Comparison of ENCODE assay signal across 13 cellular contexts in the genomic region with DNA sequence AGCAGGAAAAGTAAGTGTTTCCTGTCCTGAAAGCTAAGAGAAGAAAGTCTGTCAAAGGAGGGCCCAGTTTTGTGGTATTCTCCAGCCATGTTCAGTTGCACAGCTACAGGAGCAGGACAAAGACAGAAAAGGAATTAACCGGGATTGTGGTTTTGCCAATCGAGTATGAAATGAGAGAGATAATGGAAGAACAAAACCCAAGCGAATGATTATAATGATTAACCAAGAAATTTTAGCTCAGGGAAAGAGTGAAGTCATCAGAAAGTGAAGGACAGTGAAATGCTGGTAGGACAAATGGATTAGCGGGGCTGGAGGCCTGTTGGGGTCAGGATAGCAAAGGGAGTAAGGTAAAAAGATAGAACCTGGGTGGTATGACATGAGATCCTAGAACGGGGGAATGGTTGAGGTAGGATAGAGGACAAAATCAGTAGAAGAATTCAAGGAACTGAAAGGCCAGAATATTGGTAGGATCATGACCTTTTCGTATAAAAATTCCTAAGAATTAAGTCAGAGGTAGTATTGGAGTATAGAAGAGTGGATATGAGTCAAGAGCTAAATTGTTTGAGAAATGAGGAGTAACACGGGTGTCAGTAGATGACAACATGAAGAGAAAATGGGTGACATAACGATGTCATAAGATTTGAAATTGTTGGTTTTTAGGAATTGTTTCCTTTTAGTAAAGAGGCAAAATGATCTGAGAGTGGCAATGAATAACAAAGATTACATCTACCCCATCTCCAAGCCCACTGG. TPM values are rescaled to one million over a fixed set of nuclear protein-coding genes. Genes with fewer than 3 reads are reported as not detected.
DNase-seq lines count a peak whose midpoint lies in the region; ATAC-seq and TF ChIP-seq lines count a peak whose summit lies in the region.
"Had no signal": no experiment of that assay in that cellular context is flagged by ENCODE, and none has a peak within 500 bp of the region (broad histone marks: within the 10 kb centered on the region; RNA-seq: fewer than 3 reads in every experiment).

No MANE protein-coding gene starts in this region.

- no peaks in the 10 kb centered on the region for H3K27me3 Mint-ChIP-seq in activated T-cell treated with anti-CD3 and anti-CD28 coated beads, Interleukin-2, amount 50 U/mL, for 72 hours (ENCODE audit: low read depth)
- H3K27me3 Mint-ChIP-seq in dendritic cell treated with granulocyte-macrophage colony-stimulating factor and Interleukin-4, amounts not matched to agents 40 ng/mL and 50 ng/mL, for 4 days, result no peaks in the 10 kb centered on the region

- intact Hi-C loops in dendritic cell treated with granulocyte-macrophage colony-stimulating factor and Interleukin-4, amounts not matched to agents 40 ng/mL and 50 ng/mL, for 4 days (cut with micrococcal nuclease), result loop anchor here (2.0 kb wide), 1 partner anchor 149 kb away; the partner anchor contains the start of gene PCDHGB7

- H3K4me3 Mint-ChIP-seq in activated T-cell treated with anti-CD3 and anti-CD28 coated beads, Interleukin-2, amount 50 U/mL, for 72 hours, result no peak overlapping the region
- no peak overlapping the region for H3K4me3 Mint-ChIP-seq in dendritic cell treated with granulocyte-macrophage colony-stimulating factor and Interleukin-4, amounts not matched to agents 40 ng/mL and 50 ng/mL, for 4 days

- DNase-seq in activated T-cell treated with anti-CD3 and anti-CD28 coated beads, Interleukin-2, amount 50 U/mL, for 72 hours, result no peak
- DNase-seq in activated T-cell treated with anti-CD3 and anti-CD28 coated beads, Interleukin-2, amount 50 U/mL, for 1 hour, result no peak
- no peak for DNase-seq in RWPE2 (ENCODE audit: low spot score)
- DNase-seq in renal cortical epithelial cell (ENCODE audit: low read depth), result peak; percentile 57
- DNase-seq in SKM-1 treated with dmso at 0.1 percent for 144 hours (lab: John Stamatoyannopoulos, UW; ENCODE audit: unreplicated experiment), result no peak
- DNase-seq in GM13977 (ENCODE audit: low spot score), result no peak
- DNase-seq: activated gamma-delta T cell, cortex of kidney, foreskin keratinocyte, islet precursor cell, RPMI8226 had no signal

- H3K27ac Mint-ChIP-seq in activated T-cell treated with anti-CD3 and anti-CD28 coated beads, Interleukin-2, amount 50 U/mL, for 72 hours, result peak overlapping the region; percentile 11
- H3K27ac Mint-ChIP-seq in dendritic cell treated with granulocyte-macrophage colony-stimulating factor and Interleukin-4, amounts not matched to agents 40 ng/mL and 50 ng/mL, for 4 days, result peak overlapping the region; percentile 20

- H3K4me1 Mint-ChIP-seq in activated T-cell treated with anti-CD3 and anti-CD28 coated beads, Interleukin-2, amount 50 U/mL, for 72 hours (ENCODE audit: low read depth), result peaks cover 18% of the 10 kb centered on the region
- H3K4me1 Mint-ChIP-seq in dendritic cell treated with granulocyte-macrophage colony-stimulating factor and Interleukin-4, amounts not matched to agents 40 ng/mL and 50 ng/mL, for 4 days (ENCODE audit: low read depth), result peaks cover 24% of the 10 kb centered on the region

- TF ChIP-seq CTCF in RWPE2 (IDR thresholded peaks at IDR 0.05; ENCODE audit: poor library complexity, severe bottlenecking), result no peak
- TF ChIP-seq CTCF in GM13977 (IDR thresholded peaks at IDR 0.05; ENCODE audit: extremely low read depth, insufficient read depth, missing control alignments), result no peak

- H3K36me3 ChIP-seq in RWPE2 (ENCODE audit: low read depth), result peaks cover 93% of the 10 kb centered on the region

- no peaks in the 10 kb centered on the region for H3K27me3 ChIP-seq in RWPE2 (ENCODE audit: insufficient read depth, poor library complexity, severe bottlenecking)
- H3K27me3 ChIP-seq: foreskin keratinocyte had no signal

- H3K4me1 ChIP-seq in RWPE2 (ENCODE audit: insufficient read depth, poor library complexity, severe bottlenecking), result peaks cover 2% of the 10 kb centered on the region
- H3K4me1 ChIP-seq: foreskin keratinocyte had no signal

- H3K9me3 Mint-ChIP-seq in activated T-cell treated with anti-CD3 and anti-CD28 coated beads, Interleukin-2, amount 50 U/mL, for 72 hours, result no peaks in the 10 kb centered on the region
- H3K9me3 Mint-ChIP-seq in dendritic cell treated with granulocyte-macrophage colony-stimulating factor and Interleukin-4, amounts not matched to agents 40 ng/mL and 50 ng/mL, for 4 days, result no peaks in the 10 kb centered on the region

- no peaks in the 10 kb centered on the region for H3K9me3 ChIP-seq in RWPE2 (ENCODE audit: severe bottlenecking)

- H3K27ac ChIP-seq in RWPE2 (ENCODE audit: poor library complexity, severe bottlenecking), result peak overlapping the region; percentile 23
- H3K27ac ChIP-seq: foreskin keratinocyte had no signal

- ATAC-seq in activated T-cell treated with anti-CD3 and anti-CD28 coated beads, Interleukin-2, amount 50 U/mL, for 72 hours (replicated peaks in 1 of 2), result no peak
- ATAC-seq in RWPE2 (ENCODE audit: low read depth) (no peak), HG02642 (IDR thresholded peaks at IDR 0.05; ENCODE audit: poor library complexity, unreplicated experiment) (no peak)
- ATAC-seq: foreskin keratinocyte had no signal

- no peak overlapping the region for H3K4me3 ChIP-seq in RWPE2 (ENCODE audit: severe bottlenecking)

- in situ Hi-C loops in GM13977 (cut with MboI; ENCODE audit: low pct_unique_long_range_greater_than_20kb, low sequenced_read_pairs, unreplicated experiment), result no loop called here

- H3K36me3 Mint-ChIP-seq in activated T-cell treated with anti-CD3 and anti-CD28 coated beads, Interleukin-2, amount 50 U/mL, for 72 hours (ENCODE audit: insufficient read depth in 2 of 2), result peaks cover 14 to 43% of the 10 kb centered on the region in 2 donors
- H3K36me3 Mint-ChIP-seq in dendritic cell treated with granulocyte-macrophage colony-stimulating factor and Interleukin-4, amounts not matched to agents 40 ng/mL and 50 ng/mL, for 4 days (ENCODE audit: low read depth), result peaks cover 85% of the 10 kb centered on the region

RNA-seq across cellular contexts. Expression of gene DIAPH1, which starts 52.8 kb away (rescaled TPM):
- total RNA-seq in activated T-cell treated with anti-CD3 and anti-CD28 coated beads, Interleukin-2, amount 50 U/mL, for 72 hours, result 100 to 1,000 TPM; 162 to 165 TPM
- 73.1 and 113 TPM in 2 replicates for total RNA-seq in renal cortical epithelial cell
